In the genomic region with DNA sequence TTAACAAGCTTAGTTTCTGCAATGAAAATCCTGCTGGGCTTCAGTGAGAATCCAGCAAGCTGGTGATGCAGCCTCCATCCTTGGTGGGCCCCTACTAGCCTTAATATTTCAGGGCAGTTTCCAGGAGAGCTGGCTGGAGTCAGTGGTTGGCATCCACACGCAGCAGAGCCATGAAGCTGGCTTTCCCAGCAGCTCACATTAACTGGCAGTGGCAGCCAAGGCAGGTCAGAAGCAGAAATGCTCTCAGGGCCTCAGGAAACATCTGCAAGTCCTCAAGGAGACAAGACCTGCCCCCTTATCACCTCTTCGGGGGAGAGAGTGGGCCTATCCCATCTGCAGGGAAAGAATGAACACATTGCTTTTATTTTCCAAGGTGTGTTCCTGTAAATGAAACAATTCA, we compare ENCODE assay signal across 15 cellular contexts. TPM values are rescaled to one million over a fixed set of nuclear protein-coding genes. Genes with fewer than 3 reads are reported as not detected.
DNase-seq lines count a peak whose midpoint lies in the region; TF ChIP-seq lines count a peak whose summit lies in the region.
"Had no signal": no experiment of that assay in that cellular context is flagged by ENCODE, and none has a peak within 500 bp of the region (broad histone marks: within the 10 kb centered on the region; RNA-seq: fewer than 3 reads in every experiment).

No MANE protein-coding gene starts in this region.

- no peaks in the 10 kb centered on the region for H3K79me2 ChIP-seq in OCI-LY7 (ENCODE audit: insufficient read depth, low read depth, low read length)
- no peaks in the 10 kb centered on the region for H3K79me2 ChIP-seq in smooth muscle cell (ENCODE audit: low read depth)

- no peak overlapping the region for H3K4me3 ChIP-seq in OCI-LY7 (ENCODE audit: low read depth, low read length, poor library complexity, severe bottlenecking)
- H3K4me3 ChIP-seq in fibroblast of pulmonary artery (replicated peaks; ENCODE audit: low read depth, low read length): no peak overlapping the region
- H3K4me3 ChIP-seq in neutrophil (ENCODE audit: low read depth in 1 of 2, low read length in 1 of 2): peak overlapping the region; percentile 23 to 51
- H3K4me3 ChIP-seq in smooth muscle cell: no peak overlapping the region
- H3K4me3 ChIP-seq: breast epithelium had no signal

- H4K20me1 ChIP-seq in OCI-LY7 (ENCODE audit: insufficient read depth, low read length) (no peaks in the 10 kb centered on the region), smooth muscle cell (ENCODE audit: low read depth) (no peaks in the 10 kb centered on the region)

- H3K4me1 Mint-ChIP-seq in CD14-positive monocyte: peaks cover 82% of the 10 kb centered on the region

- intact Hi-C loops in CD14-positive monocyte (cut with micrococcal nuclease) (loop anchor here in 1 of 2 donors (2.0 to 10.0 kb wide), 3 partner anchors 20 to 50 kb away; a partner anchor contains a TSS), OCI-LY7 (cut with micrococcal nuclease; ENCODE audit: unreplicated experiment) (no loop called here)

- H3K27ac ChIP-seq in OCI-LY7 (ENCODE audit: low read depth, low read length, poor library complexity, severe bottlenecking) (peak overlapping the region; percentile 41), neutrophil (peak overlapping the region; percentile 94), smooth muscle cell (ENCODE audit: low read depth) (no peak overlapping the region)

- H3K4me2 ChIP-seq in OCI-LY7 (ENCODE audit: low read length) (peak overlapping the region; percentile 42), smooth muscle cell (no peak overlapping the region)

- CTCF ChIA-PET in OCI-LY7 (lab: Charles Lee; ENCODE audit: unreplicated experiment): interaction anchor here (0.7 kb wide), 1 partner anchor 466 kb away, joined by 5 read pairs; no protein-coding TSS in a partner anchor

- POLR2A ChIA-PET in OCI-LY7 (lab: Charles Lee): interaction anchor here (0.6 to 1.7 kb wide), 8 partner anchors 11 to 341 kb away, joined by 3 to 4 read pairs (median 3); no protein-coding TSS in a partner anchor

- H3K36me3 ChIP-seq in OCI-LY7 (ENCODE audit: insufficient read depth, low read length): no peaks in the 10 kb centered on the region
- H3K36me3 ChIP-seq in neutrophil: no peaks in the 10 kb centered on the region
- no peaks in the 10 kb centered on the region for H3K36me3 ChIP-seq in smooth muscle cell (ENCODE audit: low read depth)
- H3K36me3 ChIP-seq: breast epithelium had no signal

- no peaks in the 10 kb centered on the region for H3K9me2 ChIP-seq in OCI-LY7 (ENCODE audit: insufficient read depth, low read length)

- H3K36me3 Mint-ChIP-seq in CD14-positive monocyte: peaks cover 0 to 4% of the 10 kb centered on the region in 2 donors

- no peak for DNase-seq in CD14-positive monocyte (ENCODE audit: low spot score)
- no peak for DNase-seq in OCI-LY7 (ENCODE audit: low spot score)
- DNase-seq in fibroblast of pulmonary artery (ENCODE audit: low read depth): peak; percentile 80
- no peak for DNase-seq in smooth muscle cell (lab: John Stamatoyannopoulos, UW; ENCODE audit: unreplicated experiment)
- DNase-seq in NCI-H1092 (lab: John Stamatoyannopoulos, UW): no peak
- DNase-seq in putamen (ENCODE audit: low spot score): no peak
- DNase-seq in activated naive CD4-positive, alpha-beta T cell (lab: John Stamatoyannopoulos, UW): no peak
- DNase-seq: activated CD4-positive, alpha-beta memory T cell treated with anti-CD3 and anti-CD28 coated beads, Interleukin-2, amount 10 ng/mL, durations not matched to agents 7 days and 5 days; activated gamma-delta T cell; GOT3; NCI-H2171 treated with DMSO at 0.1 percent for 48 hours; PC-3; T-helper 9 cell had no signal

- no peaks in the 10 kb centered on the region for H3F3A ChIP-seq in smooth muscle cell (ENCODE audit: low read depth)

- H3K27me3 ChIP-seq in neutrophil (no peaks in the 10 kb centered on the region), smooth muscle cell (ENCODE audit: low read depth) (no peaks in the 10 kb centered on the region)
- H3K27me3 ChIP-seq: breast epithelium had no signal

- no peaks in the 10 kb centered on the region for H3K27me3 Mint-ChIP-seq in CD14-positive monocyte (ENCODE audit: low read depth in 3 of 3)
- H3K27me3 Mint-ChIP-seq: activated CD4-positive, alpha-beta memory T cell treated with anti-CD3 and anti-CD28 coated beads, Interleukin-2, amount 10 ng/mL, durations not matched to agents 7 days and 5 days had no signal

- H3K27ac Mint-ChIP-seq in CD14-positive monocyte: peak overlapping the region; percentile 94 to 99 (median 99)
- H3K27ac Mint-ChIP-seq: activated CD4-positive, alpha-beta memory T cell treated with anti-CD3 and anti-CD28 coated beads, Interleukin-2, amount 10 ng/mL, durations not matched to agents 7 days and 5 days had no signal

- no peaks in the 10 kb centered on the region for H3K9me3 ChIP-seq in OCI-LY7 (ENCODE audit: low read length)
- no peaks in the 10 kb centered on the region for H3K9me3 ChIP-seq in neutrophil
- no peaks in the 10 kb centered on the region for H3K9me3 ChIP-seq in smooth muscle cell (replicated peaks; ENCODE audit: low read depth)
- H3K9me3 ChIP-seq: breast epithelium had no signal

- 69% methylated on average over 2 of the region's 2 CpGs for WGBS in smooth muscle cell (ENCODE audit: low lambda C conversion rate)

- no TSS peak for BruUV-seq in OCI-LY7 (replicated peaks; lab: Mats Ljungman, UMichigan)

- H3K9ac ChIP-seq in smooth muscle cell (ENCODE audit: low read depth): no peak overlapping the region

- no peak for TF ChIP-seq CTCF in CD14-positive monocyte (IDR thresholded peaks at IDR 0.05)
- no peak for TF ChIP-seq CTCF in OCI-LY7 (conservative IDR thresholded peaks at IDR 0.05; ENCODE audit: low read length)
- TF ChIP-seq CTCF in fibroblast of pulmonary artery (IDR thresholded peaks at IDR 0.05; ENCODE audit: low read length, missing control alignments): no peak
- TF ChIP-seq CTCF in neutrophil (IDR thresholded peaks at IDR 0.05): no peak
- no peak for TF ChIP-seq CTCF in smooth muscle cell (IDR thresholded peaks at IDR 0.05; ENCODE audit: borderline replicate concordance, insufficient read depth, poor library complexity, severe bottlenecking)

- H3K9me3 Mint-ChIP-seq in CD14-positive monocyte: peaks cover 0 to 14% (median 3%) of the 10 kb centered on the region in 7 donors
- H3K9me3 Mint-ChIP-seq: activated CD4-positive, alpha-beta memory T cell treated with anti-CD3 and anti-CD28 coated beads, Interleukin-2, amount 10 ng/mL, durations not matched to agents 7 days and 5 days had no signal

- H3K4me1 ChIP-seq in OCI-LY7 (ENCODE audit: insufficient read depth, low read length, poor library complexity, severe bottlenecking) (peaks cover 23% of the 10 kb centered on the region), neutrophil (ENCODE audit: control insufficient read depth in 1 of 2, insufficient read depth in 1 of 2, low read depth in 1 of 2, low read length in 1 of 2) (peaks cover 99% of the 10 kb centered on the region in 2 experiments), smooth muscle cell (ENCODE audit: low read depth) (no peaks in the 10 kb centered on the region)
- H3K4me1 ChIP-seq: breast epithelium had no signal

- no peak overlapping the region for H3K4me3 Mint-ChIP-seq in CD14-positive monocyte
- H3K4me3 Mint-ChIP-seq: activated CD4-positive, alpha-beta memory T cell treated with anti-CD3 and anti-CD28 coated beads, Interleukin-2, amount 10 ng/mL, durations not matched to agents 7 days and 5 days had no signal

- H2AFZ ChIP-seq in OCI-LY7 (ENCODE audit: low read length): peak overlapping the region; percentile 57; the same call in 1 of the 2 replicates
- H2AFZ ChIP-seq in smooth muscle cell (ENCODE audit: low read depth): no peak overlapping the region

RNA-seq across cellular contexts. Expression of a gene that starts 20.7 kb away (rescaled TPM):
- polyA plus RNA-seq in CD14-positive monocyte (10 to 100 TPM; 89.7 to 92.8 TPM), smooth muscle cell (1.8 and 2.7 TPM in 2 replicates)
- 4.8 and 5.1 TPM in 2 replicates for total RNA-seq in OCI-LY7 (2014; rRNA removed; shearing (Covaris generic))
- total RNA-seq in OCI-LY7 (2022) (10.2 and 10.6 TPM in 2 replicates), smooth muscle cell (6.0 and 9.8 TPM in 2 replicates)

RNA-seq across cellular contexts. Expression of a gene that starts 58.2 kb away (rescaled TPM):
- 10 to 100 TPM; 20.0 to 30.8 TPM for polyA plus RNA-seq in CD14-positive monocyte
- 30.0 and 32.7 TPM in 2 replicates for total RNA-seq in OCI-LY7 (2014; rRNA removed; shearing (Covaris generic))
- total RNA-seq in OCI-LY7 (2022): 66.0 and 69.0 TPM in 2 replicates
- 17.2 and 35.4 TPM in 2 replicates for total RNA-seq in smooth muscle cell
- 22.1 and 28.6 TPM in 2 replicates for polyA plus RNA-seq in smooth muscle cell

Comparison
In these comparisons a context has a peak if more than half of its experiments do, and no peak if none do; other contexts are left out.
1. H3K4me3 ChIP-seq: peak in neutrophil (2 of 2); none in OCI-LY7 (single experiment), fibroblast of pulmonary artery (single experiment) and smooth muscle cell (single experiment).